In the genomic region with DNA sequence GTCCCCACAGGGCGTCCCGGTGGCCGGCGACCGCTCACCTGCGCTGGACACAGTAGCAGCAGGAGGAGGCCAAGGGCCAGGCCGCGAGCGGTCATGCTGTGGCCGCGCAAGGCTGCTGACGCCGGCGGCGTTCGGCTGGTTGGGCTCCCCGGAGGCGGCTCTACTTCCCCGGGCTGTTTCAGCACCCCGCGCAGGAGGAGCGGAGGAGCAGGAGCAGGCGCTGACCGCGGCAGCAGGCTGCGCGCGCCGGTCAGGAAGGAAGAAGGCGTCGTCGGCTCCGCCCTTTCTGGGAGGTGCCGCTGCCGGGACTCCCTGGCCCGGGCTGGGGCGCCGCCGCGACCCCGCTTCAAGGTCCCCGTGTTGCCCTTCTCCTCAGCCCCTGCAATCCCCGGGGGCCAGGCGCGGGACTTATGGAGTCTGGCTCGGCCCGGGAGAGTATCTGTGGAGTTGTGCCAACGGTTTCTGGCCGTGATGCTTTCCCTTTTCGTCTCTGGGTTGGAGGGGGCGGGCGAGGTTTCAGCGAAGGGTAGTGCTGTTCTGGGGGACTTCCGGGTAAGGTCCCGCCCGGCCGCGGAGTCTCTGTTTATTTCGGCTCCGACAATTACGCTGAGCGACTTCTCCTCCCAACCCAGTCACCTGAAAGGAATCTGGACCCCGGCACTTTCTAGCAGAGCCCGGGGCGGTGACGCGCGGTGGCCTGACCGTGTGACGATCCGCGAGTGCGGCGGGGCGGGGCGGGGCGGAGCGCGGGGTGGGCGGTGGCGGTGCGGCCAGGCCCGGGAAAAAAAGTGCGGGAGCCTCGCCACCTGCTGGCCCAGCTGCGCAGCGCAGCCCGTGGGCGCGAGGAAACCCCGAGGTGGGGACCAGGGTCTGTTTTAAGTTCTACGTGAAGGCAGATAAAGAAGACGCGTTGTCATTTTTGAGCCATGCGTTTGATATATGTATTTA, we compare ENCODE assay signal across 1 cellular context.
TF ChIP-seq lines count a peak whose summit lies in the region.

A gene (minus strand): TSS at position 258 of the 948 bp plus-strand sequence. CDS start 163 bp downstream, at position 95.

TF ChIP-seq in HepG2, 621 proteins besides CTCF, POLR2A, EP300 and RAD21 (continued from another document and continues in another):
- TF ChIP-seq HOXA9 (CRISPR knock-in tag; IDR thresholded peaks at IDR 0.05; ENCODE audit: borderline replicate concordance) (no peak), ZNF720 (CRISPR knock-in tag; IDR thresholded peaks at IDR 0.05) (no peak), ZNF772 (CRISPR knock-in tag; IDR thresholded peaks at IDR 0.05) (peak; percentile 66; the same call in 1 of the 2 replicates), SMC3 (IDR thresholded peaks at IDR 0.05; ENCODE audit: low read length) (peak; percentile 23), CHD2 (IDR thresholded peaks at IDR 0.05; ENCODE audit: low read depth, low read length) (no peak), ZNF160 (CRISPR knock-in tag; IDR thresholded peaks at IDR 0.05) (no peak), ARNTL (CRISPR knock-in tag; IDR thresholded peaks at IDR 0.05) (0 out of 2 replicates have a peak, but pooled peaks have one; percentile 42), ZNF383 (CRISPR knock-in tag; IDR thresholded peaks at IDR 0.05; ENCODE audit: borderline replicate concordance) (no peak), THYN1 (CRISPR knock-in tag; IDR thresholded peaks at IDR 0.05; ENCODE audit: borderline replicate concordance, low read depth) (no peak), HNRNPL (IDR thresholded peaks at IDR 0.05; ENCODE audit: low read depth, low read length) (0 out of 2 replicates have a peak, but pooled peaks have one; percentile 54), ZNF180 (CRISPR knock-in tag; IDR thresholded peaks at IDR 0.05; ENCODE audit: borderline replicate concordance, low read depth) (no peak), KLF11 (CRISPR knock-in tag; IDR thresholded peaks at IDR 0.05) (no peak), RXRA (CRISPR knock-in tag; IDR thresholded peaks at IDR 0.05) (peak; percentile 66), ARHGAP35 (CRISPR knock-in tag; IDR thresholded peaks at IDR 0.05; ENCODE audit: borderline replicate concordance) (0 out of 2 replicates have a peak, but pooled peaks have one; percentile 80), ZNF101 (CRISPR knock-in tag; IDR thresholded peaks at IDR 0.05; ENCODE audit: borderline replicate concordance, low read depth) (no peak), ZNF83 (CRISPR knock-in tag; IDR thresholded peaks at IDR 0.05; ENCODE audit: borderline replicate concordance) (0 out of 2 replicates have a peak, but pooled peaks have one; percentile 16), JUN (CRISPR knock-in tag; IDR thresholded peaks at IDR 0.05) (peak; percentile 84; the same call in 1 of the 2 replicates)
- TF ChIP-seq, protein P1, sequence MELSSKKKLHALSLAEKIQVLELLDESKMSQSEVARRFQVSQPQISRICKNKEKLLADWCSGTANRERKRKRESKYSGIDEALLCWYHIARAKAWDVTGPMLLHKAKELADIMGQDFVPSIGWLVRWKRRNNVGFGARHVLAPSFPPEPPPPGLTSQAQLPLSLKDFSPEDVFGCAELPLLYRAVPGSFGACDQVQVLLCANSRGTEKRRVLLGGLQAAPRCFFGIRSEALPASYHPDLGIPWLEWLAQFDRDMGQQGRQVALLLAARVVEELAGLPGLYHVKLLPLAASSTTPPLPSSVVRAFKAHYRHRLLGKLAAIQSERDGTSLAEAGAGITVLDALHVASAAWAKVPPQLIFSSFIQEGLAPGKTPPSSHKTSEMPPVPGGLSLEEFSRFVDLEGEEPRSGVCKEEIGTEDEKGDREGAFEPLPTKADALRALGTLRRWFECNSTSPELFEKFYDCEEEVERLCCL (CRISPR knock-in tag; IDR thresholded peaks at IDR 0.05; ENCODE audit: borderline replicate concordance), result no peak
- TF ChIP-seq, protein P2, sequence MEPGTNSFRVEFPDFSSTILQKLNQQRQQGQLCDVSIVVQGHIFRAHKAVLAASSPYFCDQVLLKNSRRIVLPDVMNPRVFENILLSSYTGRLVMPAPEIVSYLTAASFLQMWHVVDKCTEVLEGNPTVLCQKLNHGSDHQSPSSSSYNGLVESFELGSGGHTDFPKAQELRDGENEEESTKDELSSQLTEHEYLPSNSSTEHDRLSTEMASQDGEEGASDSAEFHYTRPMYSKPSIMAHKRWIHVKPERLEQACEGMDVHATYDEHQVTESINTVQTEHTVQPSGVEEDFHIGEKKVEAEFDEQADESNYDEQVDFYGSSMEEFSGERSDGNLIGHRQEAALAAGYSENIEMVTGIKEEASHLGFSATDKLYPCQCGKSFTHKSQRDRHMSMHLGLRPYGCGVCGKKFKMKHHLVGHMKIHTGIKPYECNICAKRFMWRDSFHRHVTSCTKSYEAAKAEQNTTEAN (CRISPR knock-in tag; conservative IDR thresholded peaks at IDR 0.05), result no peak
- TF ChIP-seq, protein P3, sequence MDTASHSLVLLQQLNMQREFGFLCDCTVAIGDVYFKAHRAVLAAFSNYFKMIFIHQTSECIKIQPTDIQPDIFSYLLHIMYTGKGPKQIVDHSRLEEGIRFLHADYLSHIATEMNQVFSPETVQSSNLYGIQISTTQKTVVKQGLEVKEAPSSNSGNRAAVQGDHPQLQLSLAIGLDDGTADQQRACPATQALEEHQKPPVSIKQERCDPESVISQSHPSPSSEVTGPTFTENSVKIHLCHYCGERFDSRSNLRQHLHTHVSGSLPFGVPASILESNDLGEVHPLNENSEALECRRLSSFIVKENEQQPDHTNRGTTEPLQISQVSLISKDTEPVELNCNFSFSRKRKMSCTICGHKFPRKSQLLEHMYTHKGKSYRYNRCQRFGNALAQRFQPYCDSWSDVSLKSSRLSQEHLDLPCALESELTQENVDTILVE (CRISPR knock-in tag; IDR thresholded peaks at IDR 0.05), result peak; percentile 44; the same call in 1 of the 2 replicates
- TF ChIP-seq, protein P4, sequence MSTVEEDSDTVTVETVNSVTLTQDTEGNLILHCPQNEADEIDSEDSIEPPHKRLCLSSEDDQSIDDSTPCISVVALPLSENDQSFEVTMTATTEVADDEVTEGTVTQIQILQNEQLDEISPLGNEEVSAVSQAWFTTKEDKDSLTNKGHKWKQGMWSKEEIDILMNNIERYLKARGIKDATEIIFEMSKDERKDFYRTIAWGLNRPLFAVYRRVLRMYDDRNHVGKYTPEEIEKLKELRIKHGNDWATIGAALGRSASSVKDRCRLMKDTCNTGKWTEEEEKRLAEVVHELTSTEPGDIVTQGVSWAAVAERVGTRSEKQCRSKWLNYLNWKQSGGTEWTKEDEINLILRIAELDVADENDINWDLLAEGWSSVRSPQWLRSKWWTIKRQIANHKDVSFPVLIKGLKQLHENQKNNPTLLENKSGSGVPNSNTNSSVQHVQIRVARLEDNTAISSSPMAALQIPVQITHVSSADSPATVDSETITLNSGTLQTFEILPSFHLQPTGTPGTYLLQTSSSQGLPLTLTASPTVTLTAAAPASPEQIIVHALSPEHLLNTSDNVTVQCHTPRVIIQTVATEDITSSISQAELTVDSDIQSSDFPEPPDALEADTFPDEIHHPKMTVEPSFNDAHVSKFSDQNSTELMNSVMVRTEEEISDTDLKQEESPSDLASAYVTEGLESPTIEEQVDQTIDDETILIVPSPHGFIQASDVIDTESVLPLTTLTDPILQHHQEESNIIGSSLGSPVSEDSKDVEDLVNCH (CRISPR knock-in tag; IDR thresholded peaks at IDR 0.05), result no peak
- TF ChIP-seq, protein P5, sequence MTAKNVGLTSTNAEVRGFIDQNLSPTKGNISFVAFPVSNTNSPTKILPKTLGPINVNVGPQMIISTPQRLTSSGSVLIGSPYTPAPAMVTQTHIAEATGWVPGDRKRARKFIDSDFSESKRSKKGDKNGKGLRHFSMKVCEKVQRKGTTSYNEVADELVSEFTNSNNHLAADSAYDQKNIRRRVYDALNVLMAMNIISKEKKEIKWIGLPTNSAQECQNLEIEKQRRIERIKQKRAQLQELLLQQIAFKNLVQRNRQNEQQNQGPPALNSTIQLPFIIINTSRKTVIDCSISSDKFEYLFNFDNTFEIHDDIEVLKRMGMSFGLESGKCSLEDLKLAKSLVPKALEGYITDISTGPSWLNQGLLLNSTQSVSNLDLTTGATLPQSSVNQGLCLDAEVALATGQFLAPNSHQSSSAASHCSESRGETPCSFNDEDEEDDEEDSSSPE (CRISPR knock-in tag; IDR thresholded peaks at IDR 0.05), result peak; percentile 19
- TF ChIP-seq, protein P6, sequence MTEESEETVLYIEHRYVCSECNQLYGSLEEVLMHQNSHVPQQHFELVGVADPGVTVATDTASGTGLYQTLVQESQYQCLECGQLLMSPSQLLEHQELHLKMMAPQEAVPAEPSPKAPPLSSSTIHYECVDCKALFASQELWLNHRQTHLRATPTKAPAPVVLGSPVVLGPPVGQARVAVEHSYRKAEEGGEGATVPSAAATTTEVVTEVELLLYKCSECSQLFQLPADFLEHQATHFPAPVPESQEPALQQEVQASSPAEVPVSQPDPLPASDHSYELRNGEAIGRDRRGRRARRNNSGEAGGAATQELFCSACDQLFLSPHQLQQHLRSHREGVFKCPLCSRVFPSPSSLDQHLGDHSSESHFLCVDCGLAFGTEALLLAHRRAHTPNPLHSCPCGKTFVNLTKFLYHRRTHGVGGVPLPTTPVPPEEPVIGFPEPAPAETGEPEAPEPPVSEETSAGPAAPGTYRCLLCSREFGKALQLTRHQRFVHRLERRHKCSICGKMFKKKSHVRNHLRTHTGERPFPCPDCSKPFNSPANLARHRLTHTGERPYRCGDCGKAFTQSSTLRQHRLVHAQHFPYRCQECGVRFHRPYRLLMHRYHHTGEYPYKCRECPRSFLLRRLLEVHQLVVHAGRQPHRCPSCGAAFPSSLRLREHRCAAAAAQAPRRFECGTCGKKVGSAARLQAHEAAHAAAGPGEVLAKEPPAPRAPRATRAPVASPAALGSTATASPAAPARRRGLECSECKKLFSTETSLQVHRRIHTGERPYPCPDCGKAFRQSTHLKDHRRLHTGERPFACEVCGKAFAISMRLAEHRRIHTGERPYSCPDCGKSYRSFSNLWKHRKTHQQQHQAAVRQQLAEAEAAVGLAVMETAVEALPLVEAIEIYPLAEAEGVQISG (CRISPR knock-in tag; IDR thresholded peaks at IDR 0.05), result 0 out of 2 replicates have a peak, but pooled peaks have one; percentile 45
- TF ChIP-seq, protein P7, sequence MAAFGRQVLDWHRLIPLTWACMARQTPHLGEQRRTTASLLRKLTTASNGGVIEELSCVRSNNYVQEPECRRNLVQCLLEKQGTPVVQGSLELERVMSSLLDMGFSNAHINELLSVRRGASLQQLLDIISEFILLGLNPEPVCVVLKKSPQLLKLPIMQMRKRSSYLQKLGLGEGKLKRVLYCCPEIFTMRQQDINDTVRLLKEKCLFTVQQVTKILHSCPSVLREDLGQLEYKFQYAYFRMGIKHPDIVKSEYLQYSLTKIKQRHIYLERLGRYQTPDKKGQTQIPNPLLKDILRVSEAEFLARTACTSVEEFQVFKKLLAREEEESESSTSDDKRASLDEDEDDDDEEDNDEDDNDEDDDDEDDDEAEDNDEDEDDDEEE (CRISPR knock-in tag; IDR thresholded peaks at IDR 0.05), result no peak
- TF ChIP-seq, protein P8, sequence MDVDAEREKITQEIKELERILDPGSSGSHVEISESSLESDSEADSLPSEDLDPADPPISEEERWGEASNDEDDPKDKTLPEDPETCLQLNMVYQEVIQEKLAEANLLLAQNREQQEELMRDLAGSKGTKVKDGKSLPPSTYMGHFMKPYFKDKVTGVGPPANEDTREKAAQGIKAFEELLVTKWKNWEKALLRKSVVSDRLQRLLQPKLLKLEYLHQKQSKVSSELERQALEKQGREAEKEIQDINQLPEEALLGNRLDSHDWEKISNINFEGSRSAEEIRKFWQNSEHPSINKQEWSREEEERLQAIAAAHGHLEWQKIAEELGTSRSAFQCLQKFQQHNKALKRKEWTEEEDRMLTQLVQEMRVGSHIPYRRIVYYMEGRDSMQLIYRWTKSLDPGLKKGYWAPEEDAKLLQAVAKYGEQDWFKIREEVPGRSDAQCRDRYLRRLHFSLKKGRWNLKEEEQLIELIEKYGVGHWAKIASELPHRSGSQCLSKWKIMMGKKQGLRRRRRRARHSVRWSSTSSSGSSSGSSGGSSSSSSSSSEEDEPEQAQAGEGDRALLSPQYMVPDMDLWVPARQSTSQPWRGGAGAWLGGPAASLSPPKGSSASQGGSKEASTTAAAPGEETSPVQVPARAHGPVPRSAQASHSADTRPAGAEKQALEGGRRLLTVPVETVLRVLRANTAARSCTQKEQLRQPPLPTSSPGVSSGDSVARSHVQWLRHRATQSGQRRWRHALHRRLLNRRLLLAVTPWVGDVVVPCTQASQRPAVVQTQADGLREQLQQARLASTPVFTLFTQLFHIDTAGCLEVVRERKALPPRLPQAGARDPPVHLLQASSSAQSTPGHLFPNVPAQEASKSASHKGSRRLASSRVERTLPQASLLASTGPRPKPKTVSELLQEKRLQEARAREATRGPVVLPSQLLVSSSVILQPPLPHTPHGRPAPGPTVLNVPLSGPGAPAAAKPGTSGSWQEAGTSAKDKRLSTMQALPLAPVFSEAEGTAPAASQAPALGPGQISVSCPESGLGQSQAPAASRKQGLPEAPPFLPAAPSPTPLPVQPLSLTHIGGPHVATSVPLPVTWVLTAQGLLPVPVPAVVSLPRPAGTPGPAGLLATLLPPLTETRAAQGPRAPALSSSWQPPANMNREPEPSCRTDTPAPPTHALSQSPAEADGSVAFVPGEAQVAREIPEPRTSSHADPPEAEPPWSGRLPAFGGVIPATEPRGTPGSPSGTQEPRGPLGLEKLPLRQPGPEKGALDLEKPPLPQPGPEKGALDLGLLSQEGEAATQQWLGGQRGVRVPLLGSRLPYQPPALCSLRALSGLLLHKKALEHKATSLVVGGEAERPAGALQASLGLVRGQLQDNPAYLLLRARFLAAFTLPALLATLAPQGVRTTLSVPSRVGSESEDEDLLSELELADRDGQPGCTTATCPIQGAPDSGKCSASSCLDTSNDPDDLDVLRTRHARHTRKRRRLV (CRISPR knock-in tag; IDR thresholded peaks at IDR 0.05), result no peak
- TF ChIP-seq, protein P9, sequence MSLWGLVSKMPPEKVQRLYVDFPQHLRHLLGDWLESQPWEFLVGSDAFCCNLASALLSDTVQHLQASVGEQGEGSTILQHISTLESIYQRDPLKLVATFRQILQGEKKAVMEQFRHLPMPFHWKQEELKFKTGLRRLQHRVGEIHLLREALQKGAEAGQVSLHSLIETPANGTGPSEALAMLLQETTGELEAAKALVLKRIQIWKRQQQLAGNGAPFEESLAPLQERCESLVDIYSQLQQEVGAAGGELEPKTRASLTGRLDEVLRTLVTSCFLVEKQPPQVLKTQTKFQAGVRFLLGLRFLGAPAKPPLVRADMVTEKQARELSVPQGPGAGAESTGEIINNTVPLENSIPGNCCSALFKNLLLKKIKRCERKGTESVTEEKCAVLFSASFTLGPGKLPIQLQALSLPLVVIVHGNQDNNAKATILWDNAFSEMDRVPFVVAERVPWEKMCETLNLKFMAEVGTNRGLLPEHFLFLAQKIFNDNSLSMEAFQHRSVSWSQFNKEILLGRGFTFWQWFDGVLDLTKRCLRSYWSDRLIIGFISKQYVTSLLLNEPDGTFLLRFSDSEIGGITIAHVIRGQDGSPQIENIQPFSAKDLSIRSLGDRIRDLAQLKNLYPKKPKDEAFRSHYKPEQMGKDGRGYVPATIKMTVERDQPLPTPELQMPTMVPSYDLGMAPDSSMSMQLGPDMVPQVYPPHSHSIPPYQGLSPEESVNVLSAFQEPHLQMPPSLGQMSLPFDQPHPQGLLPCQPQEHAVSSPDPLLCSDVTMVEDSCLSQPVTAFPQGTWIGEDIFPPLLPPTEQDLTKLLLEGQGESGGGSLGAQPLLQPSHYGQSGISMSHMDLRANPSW (CRISPR knock-in tag; IDR thresholded peaks at IDR 0.05; ENCODE audit: borderline replicate concordance), result peak; percentile 72; the same call in 1 of the 2 replicates
